Comparison of ENCODE assay signal across 22 cellular contexts in the genomic region with DNA sequence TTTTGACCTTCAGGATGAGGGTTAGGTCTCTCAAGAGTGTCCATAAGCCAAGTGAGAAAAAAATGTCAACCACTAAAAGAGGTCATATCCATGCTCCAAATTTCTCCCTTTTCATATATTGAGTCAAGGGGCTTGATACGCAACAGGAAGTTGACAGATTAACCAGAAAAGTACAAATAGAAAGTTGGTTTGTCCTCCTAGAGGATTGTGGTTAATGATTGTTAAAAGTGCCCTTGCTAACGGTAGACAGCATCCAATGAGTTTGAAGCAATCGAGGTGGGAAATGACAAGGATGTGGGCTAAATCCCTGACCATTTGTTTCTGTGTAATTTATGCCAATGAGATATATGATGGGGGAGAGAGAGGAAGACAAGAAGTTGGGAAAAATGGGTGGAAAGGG. TPM values are rescaled to one million over a fixed set of nuclear protein-coding genes. Genes with fewer than 3 reads are reported as not detected.
DNase-seq lines count a peak whose midpoint lies in the region; ATAC-seq, FAIRE-seq and TF ChIP-seq lines count a peak whose summit lies in the region.
"Had no signal": no experiment of that assay in that cellular context is flagged by ENCODE, and none has a peak within 500 bp of the region (broad histone marks: within the 10 kb centered on the region; RNA-seq: fewer than 3 reads in every experiment).

No MANE protein-coding gene starts in this region.

- FAIRE-seq in GM18507 (lab: Jason Lieb, UNC) (peak; percentile 47), GM12878 (lab: Jason Lieb, UNC) (no peak)
- FAIRE-seq: A549, H54 had no signal

- peak overlapping the region; percentile 9; the same call in 1 of the 2 replicates for H2AFZ ChIP-seq in GM12878 (ENCODE audit: control insufficient read depth, low read depth, low read length)

- peak; percentile 13 for DNase-seq in ACHN
- DNase-seq in GM18507 (ENCODE audit: extremely low spot score, insufficient read length, low read depth), result no peak
- DNase-seq in GM12878 (ENCODE audit: low read depth, low spot score), result no peak
- no peak for DNase-seq in endothelial cell (ENCODE audit: low spot score)
- DNase-seq: Calu3; CD8-positive, alpha-beta memory T cell; DMS153; GDM1; MM.1S; NCI-H1092 treated with DMSO at 0.1 percent for 48 hours; NCI-H2029 treated with DMSO at 0.1 percent for 48 hours; NCI-H2171 treated with DMSO at 0.1 percent for 48 hours; NCI-H524 treated with DMSO at 0.1 percent for 48 hours; Right ventricle myocardium superior; SW 1271; T-helper 17 cell had no signal

- H3K79me2 ChIP-seq in GM12878 (ENCODE audit: control insufficient read depth, insufficient read depth, low read length), result no peaks in the 10 kb centered on the region

- no TSS peak for BruUV-seq in GM12878 (replicated peaks; lab: Mats Ljungman, UMichigan)

- no peaks in the 10 kb centered on the region for H3K9me3 Mint-ChIP-seq in endothelial cell (ENCODE audit: unreplicated experiment)
- H3K9me3 Mint-ChIP-seq: CD8-positive, alpha-beta memory T cell had no signal

- CTCF ChIA-PET in GM12878 (lab: Yijun Ruan, JAX), result interaction anchor here (1.2 kb wide), 1 partner anchor 350 kb away, joined by 3 read pairs; no protein-coding TSS in a partner anchor

- WGBS in GM12878 (ENCODE audit: insufficient coverage, insufficient replicate concordance, low lambda C conversion rate, missing lambda C conversion rate), result 74% methylated on average over 3 of the region's 3 CpGs
- 24% methylated on average over 3 of the region's 3 CpGs for WGBS in liver

- POLR2A ChIA-PET in GM12878 (lab: Charles Lee), result no interaction called here

- TF ChIP-seq CTCF in GM12878 (IDR thresholded peaks at IDR 0.05 in 2 of 3, conservative IDR thresholded peaks at IDR 0.05 in 1 of 3; ENCODE audit: control insufficient read depth in 2 of 3, extremely low read depth in 1 of 3, insufficient read depth in 1 of 3, low read depth in 3 of 3, low read length in 3 of 3) (no peak), liver (IDR thresholded peaks at IDR 0.05; ENCODE audit: low read depth, low read length, missing input control) (no peak), endothelial cell (IDR thresholded peaks at IDR 0.05; ENCODE audit: unreplicated experiment) (no peak)

- no peaks in the 10 kb centered on the region for H3K27me3 Mint-ChIP-seq in endothelial cell (ENCODE audit: unreplicated experiment)
- H3K27me3 Mint-ChIP-seq: CD8-positive, alpha-beta memory T cell had no signal

- no peak overlapping the region for H3K4me2 ChIP-seq in GM12878 (ENCODE audit: control insufficient read depth, insufficient read depth)
- H3K4me2 ChIP-seq: A549 had no signal

- H3K4me3 Mint-ChIP-seq in endothelial cell (ENCODE audit: unreplicated experiment), result no peak overlapping the region
- H3K4me3 Mint-ChIP-seq: CD8-positive, alpha-beta memory T cell; T-helper 17 cell had no signal

- H3K9me3 ChIP-seq in GM12878 (replicated peaks; ENCODE audit: control insufficient read depth, insufficient read depth, low read length) (no peaks in the 10 kb centered on the region), liver (ENCODE audit: control insufficient read depth in 4 of 4, low read length in 3 of 4) (no peaks in the 10 kb centered on the region)
- H3K9me3 ChIP-seq: A549 had no signal

- in situ Hi-C loops in ACHN (cut with HindIII; ENCODE audit: low pct_ligation_motif_present, low pct_unique_long_range_greater_than_20kb, low sequenced_read_pairs) (no loop called here), GM12878 (cut with MboI) (no loop called here)

- TF ChIP-seq POLR2A in GM12878 (IDR thresholded peaks at IDR 0.05; ENCODE audit: low read depth, low read length), result no peak

- intact Hi-C loops in GM12878 (cut with micrococcal nuclease; ENCODE audit: unreplicated experiment), result no loop called here

- no peaks in the 10 kb centered on the region for H4K20me1 ChIP-seq in GM12878 (ENCODE audit: control insufficient read depth, insufficient read depth)

- H3K27me3 ChIP-seq in GM12878 (replicated peaks in 1 of 2; ENCODE audit: control insufficient read depth in 2 of 2, insufficient read depth in 2 of 2, low read length in 1 of 2), result no peaks in the 10 kb centered on the region
- no peaks in the 10 kb centered on the region for H3K27me3 ChIP-seq in liver (ENCODE audit: control insufficient read depth in 4 of 4, insufficient read depth in 4 of 4, low read length in 3 of 4)

- H3K4me1 ChIP-seq in GM12878 (ENCODE audit: control insufficient read depth, insufficient read depth, low read length) (no peaks in the 10 kb centered on the region), liver (ENCODE audit: control insufficient read depth in 4 of 4, insufficient read depth in 4 of 4, low read length in 3 of 4) (peaks cover 0 to 3% (median 0%) of the 10 kb centered on the region in 4 donors)
- H3K4me1 ChIP-seq: A549 had no signal

- RAD21 ChIA-PET in GM12878 (lab: Charles Lee; ENCODE audit: unreplicated experiment), result no interaction called here

- H3K27ac ChIP-seq in GM12878 (ENCODE audit: control insufficient read depth, insufficient read depth), result no peak overlapping the region
- H3K27ac ChIP-seq in liver (ENCODE audit: low read depth in 1 of 2, low read length in 2 of 2), result no peak overlapping the region
- H3K27ac ChIP-seq: A549, C4-2B had no signal

- peaks cover 12% of the 10 kb centered on the region for H3K4me1 Mint-ChIP-seq in endothelial cell (ENCODE audit: unreplicated experiment)

- SMC1A ChIA-PET in GM12878 (lab: Charles Lee; ENCODE audit: uncharacterized antibody, unreplicated experiment), result interaction anchor here (1.1 to 2.0 kb wide), 2 partner anchors 14 kb away, joined by 3 to 10 read pairs; no protein-coding TSS in a partner anchor

- no peak overlapping the region for H3K4me3 ChIP-seq in GM12878
- H3K4me3 ChIP-seq in liver (ENCODE audit: low read depth in 1 of 3, low read length in 3 of 3), result no peak overlapping the region
- H3K4me3 ChIP-seq: A549 had no signal

- no peak for ATAC-seq in GM12878
- ATAC-seq in GM21526 (IDR thresholded peaks at IDR 0.05; ENCODE audit: low FRiP score, unreplicated experiment), result no peak
- no peak for ATAC-seq in GM21576 (IDR thresholded peaks at IDR 0.05; ENCODE audit: unreplicated experiment)
- ATAC-seq: A549, T-helper 17 cell had no signal

- no peaks in the 10 kb centered on the region for H3K36me3 ChIP-seq in GM12878 (ENCODE audit: control insufficient read depth in 2 of 2, insufficient read depth in 2 of 2, low read length in 1 of 2)
- no peaks in the 10 kb centered on the region for H3K36me3 ChIP-seq in liver (ENCODE audit: control insufficient read depth in 4 of 4, insufficient read depth in 3 of 4, low read depth in 1 of 4, low read length in 3 of 4)

- H3K27ac Mint-ChIP-seq in endothelial cell (ENCODE audit: unreplicated experiment), result no peak overlapping the region
- H3K27ac Mint-ChIP-seq: CD8-positive, alpha-beta memory T cell; T-helper 17 cell had no signal

- TF ChIP-seq RAD21 in GM12878 (IDR thresholded peaks at IDR 0.05; ENCODE audit: insufficient read depth, low read depth, low read length) (no peak), liver (IDR thresholded peaks at IDR 0.05) (peak in 1 of 2 donors; percentile 15)

- no peaks in the 10 kb centered on the region for H3K36me3 Mint-ChIP-seq in endothelial cell (ENCODE audit: low read depth, unreplicated experiment)
- H3K36me3 Mint-ChIP-seq: CD8-positive, alpha-beta memory T cell had no signal

- H3K9ac ChIP-seq in GM12878 (ENCODE audit: control insufficient read depth, insufficient read depth, low read length), result no peak overlapping the region
- H3K9ac ChIP-seq in liver (ENCODE audit: low read depth in 1 of 2, low read length in 2 of 2), result no peak overlapping the region

- no peak for TF ChIP-seq EP300 in GM12878 (IDR thresholded peaks at IDR 0.05; ENCODE audit: borderline replicate concordance in 1 of 2, control insufficient read depth in 1 of 2, low read depth in 2 of 2, low read length in 2 of 2)

TF ChIP-seq in GM12878, 131 proteins besides CTCF, POLR2A, EP300 and RAD21:
- TF ChIP-seq NFYA (IDR thresholded peaks at IDR 0.05; ENCODE audit: borderline replicate concordance, low read depth, low read length), result no peak

TF ChIP-seq in liver, 16 proteins besides CTCF, POLR2A, EP300 and RAD21 (continues in another document):
- TF ChIP-seq FOXA2 (IDR thresholded peaks at IDR 0.05) (no peak), TAF1 (conservative IDR thresholded peaks at IDR 0.05) (no peak), HNF4A (conservative IDR thresholded peaks at IDR 0.05) (no peak)
- TF ChIP-seq, protein P1, sequence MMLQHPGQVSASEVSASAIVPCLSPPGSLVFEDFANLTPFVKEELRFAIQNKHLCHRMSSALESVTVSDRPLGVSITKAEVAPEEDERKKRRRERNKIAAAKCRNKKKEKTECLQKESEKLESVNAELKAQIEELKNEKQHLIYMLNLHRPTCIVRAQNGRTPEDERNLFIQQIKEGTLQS (IDR thresholded peaks at IDR 0.05), result no peak

RNA-seq across cellular contexts. Expression of a gene that starts 18.1 kb away (rescaled TPM):
- total RNA-seq in GM12878 (2013; cell fraction: nucleolus; rRNA removed), result 177 and 182 TPM in 2 replicates
- total RNA-seq in GM12878 (2014; rRNA removed) (67.9 and 90.2 TPM in 2 replicates), GM12878 (2014; rRNA removed; fragmentation: Illumina TruSeq; extraction: Trizol) (85.9 and 93.6 TPM in 2 replicates), GM12878 (2021) (68.1 and 79.1 TPM in 2 replicates), liver (10 to 100 TPM; 71.3 to 89.0 TPM), endothelial cell (ENCODE audit: unreplicated experiment) (93.3 TPM)
- 74.4 TPM for polyA plus RNA-seq in GM12878 (2011; ENCODE audit: low read depth)
- polyA plus RNA-seq in GM12878 (2011; rRNA removed) (106 and 146 TPM in 2 replicates), GM12878 (2014; fragmentation: Illumina TruSeq; extraction: Trizol) (74.0 and 96.1 TPM in 2 replicates), GM12878 (2014; fragmentation: Nextera tagmentation; extraction: Ambion mirVana) (10 to 100 TPM; 58.7 to 83.6 TPM), GM12878 (2014; rRNA removed) (53.4 and 71.1 TPM in 2 replicates), GM12878 (2016; fragmentation: Nextera tagmentation; extraction: Ambion mirVana) (100 to 1,000 TPM; 132 to 142 TPM), liver (10 to 100 TPM; 32.7 to 33.1 TPM)
- 36.2 and 41.1 TPM in 2 replicates for polyA plus RNA-seq in GM12878 (2011; cell fraction: cytosol; rRNA removed)
- 53.7 and 60.6 TPM in 2 replicates for polyA plus RNA-seq in GM12878 (2011; cell fraction: nucleus; rRNA removed)
- 51.2 and 61.3 TPM in 2 replicates for polyA plus RNA-seq in GM12878 (2012)
- 92.4 and 120 TPM in 2 replicates for polyA minus RNA-seq in GM12878 (2011; rRNA and poly(A)+ RNA removed)
- polyA minus RNA-seq in GM12878 (2011; cell fraction: cytosol; rRNA and poly(A)+ RNA removed), result 40.5 and 42.4 TPM in 2 replicates
- polyA minus RNA-seq in GM12878 (2011; cell fraction: nucleus; rRNA and poly(A)+ RNA removed), result 58.0 and 75.3 TPM in 2 replicates
